In the genomic region with DNA sequence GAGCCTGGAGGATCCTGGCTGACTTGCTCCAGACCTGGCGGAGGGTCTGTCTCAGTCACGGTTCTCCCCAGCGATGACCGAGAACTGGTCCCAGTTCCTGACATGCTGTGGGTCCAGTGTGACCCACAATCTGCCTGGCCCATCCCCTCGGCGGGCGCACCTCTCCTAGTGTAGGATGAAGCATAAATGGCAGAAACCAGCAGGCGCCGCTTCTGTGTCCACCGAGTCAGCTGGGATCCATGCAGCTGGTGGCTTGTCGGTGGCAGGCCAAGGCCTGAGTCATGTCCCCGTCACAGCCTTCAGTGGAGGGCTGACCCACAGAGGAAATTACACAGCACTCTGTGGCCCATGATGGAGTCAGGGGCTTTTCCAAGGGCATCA, we compare ENCODE assay signal across 9 cellular contexts. TPM values are rescaled to one million over a fixed set of nuclear protein-coding genes. Genes with fewer than 3 reads are reported as not detected.
DNase-seq lines count a peak whose midpoint lies in the region; ATAC-seq and TF ChIP-seq lines count a peak whose summit lies in the region.
"Had no signal": no experiment of that assay in that cellular context is flagged by ENCODE, and none has a peak within 500 bp of the region (broad histone marks: within the 10 kb centered on the region; RNA-seq: fewer than 3 reads in every experiment).

No MANE protein-coding gene starts in this region.

- H3K9ac ChIP-seq in subcutaneous abdominal adipose tissue (ENCODE audit: low read length in 5 of 5) = peak overlapping the region in 1 of 5 donors; percentile 42

- H3K27me3 ChIP-seq in adrenal gland (no peaks in the 10 kb centered on the region), left lung (no peaks in the 10 kb centered on the region), subcutaneous abdominal adipose tissue (ENCODE audit: control insufficient read depth in 5 of 5, insufficient read depth in 4 of 5, low read length in 5 of 5) (peaks cover 0 to 4% (median 0%) of the 10 kb centered on the region in 5 donors)
- H3K27me3 ChIP-seq: pancreas had no signal

- WGBS in adrenal gland, 4 donors = 59 to 70% (median 62%) methylated on average over 12 of the region's 12 CpGs; no CpG with 5 or more reads in 1 of the 4 donors

- no peaks in the 10 kb centered on the region for H3K27me3 Mint-ChIP-seq in T-helper 1 cell treated with Interleukin-12 subunit alpha and Interleukin-12 subunit beta and Interleukin-4 antibody, amounts not matched to agents 30 μg/mL and 1 μg/mL, for 36 hours (ENCODE audit: low read depth)

- peaks cover 27% of the 10 kb centered on the region for H3K4me1 Mint-ChIP-seq in T-helper 1 cell treated with Interleukin-12 subunit alpha and Interleukin-12 subunit beta and Interleukin-4 antibody, amounts not matched to agents 30 μg/mL and 1 μg/mL, for 36 hours (ENCODE audit: low read depth)

- no peaks in the 10 kb centered on the region for H3K36me3 Mint-ChIP-seq in T-helper 1 cell treated with Interleukin-12 subunit alpha and Interleukin-12 subunit beta and Interleukin-4 antibody, amounts not matched to agents 30 μg/mL and 1 μg/mL, for 36 hours (ENCODE audit: low read depth)

- TF ChIP-seq CTCF in adrenal gland (IDR thresholded peaks at IDR 0.05) = no peak
- TF ChIP-seq CTCF in left lung (IDR thresholded peaks at IDR 0.05) = no peak

- ATAC-seq in left lung (peak; percentile 54), HG02981 (IDR thresholded peaks at IDR 0.05; ENCODE audit: unreplicated experiment) (no peak), GM18519 (IDR thresholded peaks at IDR 0.05; ENCODE audit: low FRiP score, unreplicated experiment) (no peak), HG02798 (IDR thresholded peaks at IDR 0.05; ENCODE audit: poor library complexity, unreplicated experiment) (no peak)

- intact Hi-C loops in adrenal gland (cut with DNase I) = no loop called here
- intact Hi-C loops in left lung (cut with DNase I) = no loop called here

- H3K27ac Mint-ChIP-seq in T-helper 1 cell treated with Interleukin-12 subunit alpha and Interleukin-12 subunit beta and Interleukin-4 antibody, amounts not matched to agents 30 μg/mL and 1 μg/mL, for 36 hours = peak overlapping the region; percentile 78

- DNase-seq in T-helper 1 cell (no peak), adrenal gland (peak; percentile 73 to 90 (median 88)), left lung (peak; percentile 80 to 92)

- no peak overlapping the region for H3K4me3 Mint-ChIP-seq in T-helper 1 cell treated with Interleukin-12 subunit alpha and Interleukin-12 subunit beta and Interleukin-4 antibody, amounts not matched to agents 30 μg/mL and 1 μg/mL, for 36 hours

- H3K4me1 ChIP-seq in adrenal gland (replicated peaks in 1 of 2) = peaks cover 18 to 24% of the 10 kb centered on the region in 2 donors
- H3K4me1 ChIP-seq in left lung = peaks cover 28 to 88% of the 10 kb centered on the region in 2 donors
- H3K4me1 ChIP-seq in subcutaneous abdominal adipose tissue (ENCODE audit: control insufficient read depth in 5 of 5, insufficient read depth in 5 of 5, low read length in 5 of 5) = peaks cover 7 to 54% (median 53%) of the 10 kb centered on the region in 5 donors
- H3K4me1 ChIP-seq: pancreas had no signal

- H3K27ac ChIP-seq in adrenal gland = peak overlapping the region; percentile 84 to 97 (median 91)
- peak overlapping the region; percentile 84 to 88 for H3K27ac ChIP-seq in left lung
- H3K27ac ChIP-seq in subcutaneous abdominal adipose tissue (ENCODE audit: low read depth, low read length) = peak overlapping the region; percentile 71

- H3K9me3 Mint-ChIP-seq in T-helper 1 cell treated with Interleukin-12 subunit alpha and Interleukin-12 subunit beta and Interleukin-4 antibody, amounts not matched to agents 30 μg/mL and 1 μg/mL, for 36 hours = peaks cover 4% of the 10 kb centered on the region

- H3K4me3 ChIP-seq in adrenal gland (no peak overlapping the region), left lung (no peak overlapping the region), subcutaneous abdominal adipose tissue (ENCODE audit: low read depth in 1 of 5, low read length in 5 of 5) (no peak overlapping the region)
- H3K4me3 ChIP-seq: pancreas had no signal

- no peak for TF ChIP-seq POLR2A in adrenal gland (IDR thresholded peaks at IDR 0.05)

- H3K9me3 ChIP-seq in adrenal gland (replicated peaks in 1 of 3) (no peaks in the 10 kb centered on the region), left lung (peaks cover 0 to 3% of the 10 kb centered on the region in 2 donors), subcutaneous abdominal adipose tissue (ENCODE audit: control insufficient read depth in 5 of 5, low read length in 5 of 5) (peaks cover 0 to 3% (median under 1%) of the 10 kb centered on the region in 5 donors)
- H3K9me3 ChIP-seq: pancreas had no signal

- H3K36me3 ChIP-seq in adrenal gland (replicated peaks in 1 of 2) = no peaks in the 10 kb centered on the region
- H3K36me3 ChIP-seq in left lung = no peaks in the 10 kb centered on the region
- no peaks in the 10 kb centered on the region for H3K36me3 ChIP-seq in subcutaneous abdominal adipose tissue (ENCODE audit: control insufficient read depth in 5 of 5, insufficient read depth in 5 of 5, low read length in 5 of 5)
- H3K36me3 ChIP-seq: pancreas had no signal

RNA-seq across cellular contexts. Expression of gene NFKBIA, which starts 38.5 kb away (rescaled TPM):
- total RNA-seq in adrenal gland (100 to 1,000 TPM; 183 to 677 (median 295) TPM), left lung (100 to 1,000 TPM; 133 to 348 TPM)
- 100 to 1,000 TPM; 106 to 152 (median 138) TPM for polyA plus RNA-seq in adrenal gland

Comparison
In these comparisons a context has a peak if more than half of its experiments do, and no peak if none do; other contexts are left out.
1. DNase-seq: peak in adrenal gland (7 of 7) and left lung (2 of 2); none in T-helper 1 cell (0 of 5).
2. Peak in every context shown above with its lines, with median percentiles within 50 percentile points of each other: H3K27ac ChIP-seq.